In genomic region chr1:235648954-235649721, GRCh38 we compare ENCODE assay signal across 8 cellular contexts. TPM values are rescaled to one million over a fixed set of nuclear protein-coding genes. Genes with fewer than 3 reads are reported as not detected.
DNase-seq lines count a peak whose midpoint lies in the region; ATAC-seq lines count a peak whose summit lies in the region.

No MANE protein-coding gene starts in this region.

- peak overlapping the region in 6 of 7 donors; percentile 20 to 94 (median 88) for H3K27ac Mint-ChIP-seq in CD4-positive, alpha-beta memory T cell
- H3K27ac Mint-ChIP-seq in activated CD4-positive, alpha-beta memory T cell treated with anti-CD3 and anti-CD28 coated beads, Interleukin-2, amount 10 ng/mL, durations not matched to agents 7 days and 5 days = no peak overlapping the region
- H3K27ac Mint-ChIP-seq in stimulated activated effector memory CD8-positive, alpha-beta T cell treated with anti-CD3 and anti-CD28 coated beads, Interleukin-12 subunit alpha, Interleukin-12 subunit beta, amount 100 ng/mL, for 72 hours = no peak overlapping the region

- H3K27ac ChIP-seq in CD4-positive, alpha-beta memory T cell (ENCODE audit: low read depth, low read length) = no peak overlapping the region

- peaks cover 23% of the 10 kb centered on the region for H3K27me3 ChIP-seq in CD4-positive, alpha-beta memory T cell (ENCODE audit: insufficient read depth, low read length)

- H3K9me3 Mint-ChIP-seq in CD4-positive, alpha-beta memory T cell = peaks cover 0 to 14% (median 7%) of the 10 kb centered on the region in 8 donors
- no peaks in the 10 kb centered on the region for H3K9me3 Mint-ChIP-seq in activated CD4-positive, alpha-beta memory T cell treated with anti-CD3 and anti-CD28 coated beads, Interleukin-2, amount 10 ng/mL, durations not matched to agents 7 days and 5 days
- H3K9me3 Mint-ChIP-seq in stimulated activated effector memory CD8-positive, alpha-beta T cell treated with anti-CD3 and anti-CD28 coated beads, Interleukin-12 subunit alpha, Interleukin-12 subunit beta, amount 100 ng/mL, for 72 hours = no peaks in the 10 kb centered on the region

- CTCF ChIA-PET in CD4-positive, alpha-beta memory T cell (lab: Charles Lee; ENCODE audit: partially characterized antibody) = no interaction called here
- CTCF ChIA-PET in activated CD4-positive, alpha-beta memory T cell treated with anti-CD3 and anti-CD28 coated beads, Interleukin-2, amount 10 ng/mL, durations not matched to agents 7 days and 5 days (lab: Charles Lee) = no interaction called here

- H3K4me1 Mint-ChIP-seq in CD4-positive, alpha-beta memory T cell = peaks cover 6 to 26% (median 17%) of the 10 kb centered on the region in 4 donors
- H3K4me1 Mint-ChIP-seq in activated CD4-positive, alpha-beta memory T cell treated with anti-CD3 and anti-CD28 coated beads, Interleukin-2, amount 10 ng/mL, durations not matched to agents 7 days and 5 days = peaks cover 22% of the 10 kb centered on the region
- peaks cover 32% of the 10 kb centered on the region for H3K4me1 Mint-ChIP-seq in stimulated activated effector memory CD8-positive, alpha-beta T cell treated with anti-CD3 and anti-CD28 coated beads, Interleukin-12 subunit alpha, Interleukin-12 subunit beta, amount 100 ng/mL, for 72 hours

- peaks cover 31 to 38% of the 10 kb centered on the region in 2 donors for H3K27me3 Mint-ChIP-seq in CD4-positive, alpha-beta memory T cell
- peaks cover 72% of the 10 kb centered on the region for H3K27me3 Mint-ChIP-seq in activated CD4-positive, alpha-beta memory T cell treated with anti-CD3 and anti-CD28 coated beads, Interleukin-2, amount 10 ng/mL, durations not matched to agents 7 days and 5 days

- peak; percentile 63 for ATAC-seq in GM21528 (IDR thresholded peaks at IDR 0.05; ENCODE audit: low FRiP score, unreplicated experiment)
- peak; percentile 80 for ATAC-seq in stimulated activated effector memory CD8-positive, alpha-beta T cell treated with anti-CD3 and anti-CD28 coated beads, Interleukin-12 subunit alpha, Interleukin-12 subunit beta, amount 100 ng/mL, for 72 hours

- no peaks in the 10 kb centered on the region for H3K36me3 ChIP-seq in CD4-positive, alpha-beta memory T cell (ENCODE audit: insufficient read depth, low read length)

- DNase-seq in CD4-positive, alpha-beta memory T cell = peak; percentile 50 to 79 (median 67)
- DNase-seq in NCI-H1092 (lab: John Stamatoyannopoulos, UW) (peak; percentile 56), mesenteric fat pad (ENCODE audit: low spot score) (peak; percentile 90), superior temporal gyrus (ENCODE audit: extremely low spot score) (no peak)
- DNase-seq in activated CD4-positive, alpha-beta memory T cell treated with anti-CD3 and anti-CD28 coated beads, Interleukin-2, amount 10 ng/mL, durations not matched to agents 7 days and 5 days = peak; percentile 69
- peak; percentile 19 for DNase-seq in effector CD8-positive, alpha-beta T cell (lab: John Stamatoyannopoulos, UW)
- DNase-seq in stimulated activated effector memory CD8-positive, alpha-beta T cell treated with anti-CD3 and anti-CD28 coated beads, Interleukin-12 subunit alpha, Interleukin-12 subunit beta, amount 100 ng/mL, for 72 hours (ENCODE audit: low spot score in 2 of 2) = peak; percentile 31 to 69

- H3K4me3 Mint-ChIP-seq in CD4-positive, alpha-beta memory T cell = peak overlapping the region; percentile 84 to 93 (median 88)
- H3K4me3 Mint-ChIP-seq in activated CD4-positive, alpha-beta memory T cell treated with anti-CD3 and anti-CD28 coated beads, Interleukin-2, amount 10 ng/mL, durations not matched to agents 7 days and 5 days = peak overlapping the region; percentile 70
- peak overlapping the region; percentile 68 for H3K4me3 Mint-ChIP-seq in stimulated activated effector memory CD8-positive, alpha-beta T cell treated with anti-CD3 and anti-CD28 coated beads, Interleukin-12 subunit alpha, Interleukin-12 subunit beta, amount 100 ng/mL, for 72 hours

- intact Hi-C loops in CD4-positive, alpha-beta memory T cell (cut with micrococcal nuclease) = loop anchor here (5.0 kb wide), 1 partner anchor 218 kb away; the partner anchor contains the start of gene LYST

- POLR2A ChIA-PET in CD4-positive, alpha-beta memory T cell (lab: Charles Lee; ENCODE audit: partially characterized antibody) = interaction anchor here (0.9 to 1.5 kb wide), 3 partner anchors 9 to 145 kb away, joined by 3 to 5 read pairs (median 3); partner anchors contain the start of gene B3GALNT2
- POLR2A ChIA-PET in activated CD4-positive, alpha-beta memory T cell treated with anti-CD3 and anti-CD28 coated beads, Interleukin-2, amount 10 ng/mL, durations not matched to agents 7 days and 5 days (lab: Charles Lee) = interaction anchor here (1.1 to 2.4 kb wide), 2 partner anchors 9 to 16 kb away, joined by 3 to 6 read pairs; no protein-coding TSS in a partner anchor

- peaks cover 2 to 4% of the 10 kb centered on the region in 2 donors for H3K36me3 Mint-ChIP-seq in CD4-positive, alpha-beta memory T cell
- H3K36me3 Mint-ChIP-seq in activated CD4-positive, alpha-beta memory T cell treated with anti-CD3 and anti-CD28 coated beads, Interleukin-2, amount 10 ng/mL, durations not matched to agents 7 days and 5 days (ENCODE audit: low read depth) = peaks cover 7% of the 10 kb centered on the region
- peaks cover 7% of the 10 kb centered on the region for H3K36me3 Mint-ChIP-seq in stimulated activated effector memory CD8-positive, alpha-beta T cell treated with anti-CD3 and anti-CD28 coated beads, Interleukin-12 subunit alpha, Interleukin-12 subunit beta, amount 100 ng/mL, for 72 hours

- peaks cover 20% of the 10 kb centered on the region for H3K4me1 ChIP-seq in CD4-positive, alpha-beta memory T cell (ENCODE audit: insufficient read depth, low read length)

- no peaks in the 10 kb centered on the region for H3K9me3 ChIP-seq in CD4-positive, alpha-beta memory T cell (ENCODE audit: control insufficient read depth in 1 of 2, low read length in 2 of 2)

- peak overlapping the region in 1 of 2 donors; percentile 32 for H3K4me3 ChIP-seq in CD4-positive, alpha-beta memory T cell (ENCODE audit: low read length in 2 of 2)

RNA-seq across cellular contexts. Expression of gene GNG4, which starts 0.4 kb away (rescaled TPM):
- total RNA-seq in CD4-positive, alpha-beta memory T cell = under 1 TPM in 1 of 2 experiments, not detected in 1; 0.19 TPM
- polyA plus RNA-seq in CD4-positive, alpha-beta memory T cell = not detected
- under 1 TPM; 0.18 TPM for total RNA-seq in activated CD4-positive, alpha-beta memory T cell treated with anti-CD3 and anti-CD28 coated beads, Interleukin-2, amount 10 ng/mL, durations not matched to agents 7 days and 5 days
- total RNA-seq in mesenteric fat pad = 0.64 TPM

Comparison
In these comparisons a context has a peak if more than half of its experiments do, and no peak if none do; other contexts are left out.
1. H3K27ac Mint-ChIP-seq: peak in CD4-positive, alpha-beta memory T cell (6 of 7); none in activated CD4-positive, alpha-beta memory T cell treated with anti-CD3 and anti-CD28 coated beads, Interleukin-2, amount 10 ng/mL, durations not matched to agents 7 days and 5 days (single experiment) and stimulated activated effector memory CD8-positive, alpha-beta T cell treated with anti-CD3 and anti-CD28 coated beads, Interleukin-12 subunit alpha, Interleukin-12 subunit beta, amount 100 ng/mL, for 72 hours (single experiment).
2. Peak in every context shown above with its lines, with median percentiles within 50 percentile points of each other: H3K4me3 Mint-ChIP-seq.